Comparison of ENCODE assay signal across 10 cellular contexts in genomic region chr4:94338681-94339351, GRCh38. TPM values are rescaled to one million over a fixed set of nuclear protein-coding genes. Genes with fewer than 3 reads are reported as not detected.
DNase-seq lines count a peak whose midpoint lies in the region; ATAC-seq and TF ChIP-seq lines count a peak whose summit lies in the region.
"Had no signal": no experiment of that assay in that cellular context is flagged by ENCODE, and none has a peak within 500 bp of the region (broad histone marks: within the 10 kb centered on the region; RNA-seq: fewer than 3 reads in every experiment).

No MANE protein-coding gene starts in this region.

- H3K27ac Mint-ChIP-seq in mesothelial cell of epicardium: peak overlapping the region; percentile 6

- intact Hi-C loops in vagina (cut with DNase I): no loop called here

- DNase-seq in mesothelial cell of epicardium (ENCODE audit: low spot score in 2 of 2, unreplicated experiment in 2 of 2) (no peak), amniotic stem cell (lab: John Stamatoyannopoulos, UW) (no peak), NCI-H524 treated with DMSO at 0.1 percent for 48 hours (lab: John Stamatoyannopoulos, UW) (no peak), vagina (ENCODE audit: extremely low spot score in 2 of 2) (no peak), NOMO-1 treated with dmso at 0.1 percent for 144 hours (lab: John Stamatoyannopoulos, UW; ENCODE audit: unreplicated experiment) (no peak)
- DNase-seq: gastrocnemius medialis, naive B cell had no signal

- no peak for TF ChIP-seq CTCF in mesothelial cell of epicardium (IDR thresholded peaks at IDR 0.05; ENCODE audit: unreplicated experiment)
- no peak for TF ChIP-seq CTCF in vagina (IDR thresholded peaks at IDR 0.05)

- H3K36me3 ChIP-seq in vagina: no peaks in the 10 kb centered on the region
- H3K36me3 ChIP-seq: gastrocnemius medialis had no signal

- H3K4me3 Mint-ChIP-seq in mesothelial cell of epicardium: no peak overlapping the region

- no peaks in the 10 kb centered on the region for H3K9me3 ChIP-seq in vagina
- H3K9me3 ChIP-seq: gastrocnemius medialis had no signal

- no peak overlapping the region for H3K27ac ChIP-seq in vagina
- H3K27ac ChIP-seq: gastrocnemius medialis had no signal

- no peaks in the 10 kb centered on the region for H3K4me1 ChIP-seq in vagina

- H3K4me3 ChIP-seq in vagina: no peak overlapping the region
- H3K4me3 ChIP-seq: gastrocnemius medialis had no signal

- no peaks in the 10 kb centered on the region for H3K27me3 Mint-ChIP-seq in mesothelial cell of epicardium (ENCODE audit: low read depth)
- H3K27me3 Mint-ChIP-seq: naive B cell had no signal

- H3K27me3 ChIP-seq in vagina: no peaks in the 10 kb centered on the region
- H3K27me3 ChIP-seq: gastrocnemius medialis had no signal

- H3K36me3 Mint-ChIP-seq in mesothelial cell of epicardium: no peaks in the 10 kb centered on the region
- H3K36me3 Mint-ChIP-seq: naive B cell had no signal

- H3K9me3 Mint-ChIP-seq in mesothelial cell of epicardium: no peaks in the 10 kb centered on the region

- peak; percentile 83 for ATAC-seq in GM18867 (IDR thresholded peaks at IDR 0.05; ENCODE audit: unreplicated experiment)
- ATAC-seq in GM21717 (IDR thresholded peaks at IDR 0.05; ENCODE audit: unreplicated experiment): peak; percentile 72
- ATAC-seq in HG03575 (IDR thresholded peaks at IDR 0.05; ENCODE audit: extremely low read depth, insufficient number of reproducible peaks, low FRiP score, unreplicated experiment): peak; percentile 89
- ATAC-seq: gastrocnemius medialis had no signal

- TF ChIP-seq POLR2A in vagina (IDR thresholded peaks at IDR 0.05): no peak

- H3K4me1 Mint-ChIP-seq in mesothelial cell of epicardium: peaks cover 16% of the 10 kb centered on the region

RNA-seq across cellular contexts. Expression of gene HPGDS, which starts 3.8 kb away (rescaled TPM):
- total RNA-seq in mesothelial cell of epicardium (not detected in 3 replicates), vagina (0.98 TPM)
